ENCODE assay signal across 1 cellular context in the genomic region with DNA sequence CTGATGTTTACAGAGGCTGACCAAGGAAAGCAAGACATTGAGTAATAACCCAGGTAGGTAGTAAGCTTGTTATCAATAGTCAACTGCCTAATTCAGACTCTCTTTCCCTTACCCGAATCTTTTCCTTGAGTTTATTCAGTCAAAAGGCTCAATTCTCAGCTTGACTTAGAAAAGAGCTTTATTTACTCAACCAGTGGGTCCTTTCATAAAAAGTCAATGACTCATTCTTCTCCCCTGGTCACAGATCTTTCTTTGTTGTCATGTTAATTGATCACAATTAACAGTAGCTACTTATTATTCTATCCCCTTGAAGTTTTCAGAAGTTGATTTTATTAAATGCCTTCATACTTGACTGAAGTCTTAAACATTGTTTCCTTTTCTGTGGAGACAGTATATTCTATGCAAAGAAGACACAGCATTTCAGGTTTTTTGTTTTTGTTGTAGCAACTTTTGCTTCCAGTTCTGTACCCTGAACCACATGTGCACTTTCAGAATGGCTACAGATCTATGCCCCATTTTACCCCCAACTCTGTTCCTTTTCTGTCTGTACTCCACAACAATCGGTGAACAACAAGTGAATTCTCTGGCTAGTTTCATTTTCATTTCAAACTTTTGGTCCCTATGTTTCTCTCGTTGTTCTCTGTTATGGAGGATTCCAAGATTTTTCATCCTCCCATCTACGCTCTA.
TF ChIP-seq lines count a peak whose summit lies in the region.

No MANE protein-coding gene starts in this region.

TF ChIP-seq in IMR-90, 13 proteins besides CTCF, POLR2A, EP300 and RAD21 (continued from another document):
- TF ChIP-seq, protein P1, sequence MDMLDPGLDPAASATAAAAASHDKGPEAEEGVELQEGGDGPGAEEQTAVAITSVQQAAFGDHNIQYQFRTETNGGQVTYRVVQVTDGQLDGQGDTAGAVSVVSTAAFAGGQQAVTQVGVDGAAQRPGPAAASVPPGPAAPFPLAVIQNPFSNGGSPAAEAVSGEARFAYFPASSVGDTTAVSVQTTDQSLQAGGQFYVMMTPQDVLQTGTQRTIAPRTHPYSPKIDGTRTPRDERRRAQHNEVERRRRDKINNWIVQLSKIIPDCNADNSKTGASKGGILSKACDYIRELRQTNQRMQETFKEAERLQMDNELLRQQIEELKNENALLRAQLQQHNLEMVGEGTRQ (IDR thresholded peaks at IDR 0.05; ENCODE audit: low read depth, low read length): no peak
- TF ChIP-seq MAFK (IDR thresholded peaks at IDR 0.05; ENCODE audit: low read depth, low read length) (no peak), CHD1 (IDR thresholded peaks at IDR 0.05; ENCODE audit: low read depth, low read length) (no peak), RFX5 (IDR thresholded peaks at IDR 0.05; ENCODE audit: low read depth, low read length) (no peak), MXI1 (IDR thresholded peaks at IDR 0.05; ENCODE audit: borderline replicate concordance, low read depth, low read length) (no peak), SMC3 (IDR thresholded peaks at IDR 0.05; ENCODE audit: low read depth, low read length) (no peak), NFE2L2 (IDR thresholded peaks at IDR 0.05; ENCODE audit: low read depth, low read length) (no peak)
- TF ChIP-seq, protein P2, sequence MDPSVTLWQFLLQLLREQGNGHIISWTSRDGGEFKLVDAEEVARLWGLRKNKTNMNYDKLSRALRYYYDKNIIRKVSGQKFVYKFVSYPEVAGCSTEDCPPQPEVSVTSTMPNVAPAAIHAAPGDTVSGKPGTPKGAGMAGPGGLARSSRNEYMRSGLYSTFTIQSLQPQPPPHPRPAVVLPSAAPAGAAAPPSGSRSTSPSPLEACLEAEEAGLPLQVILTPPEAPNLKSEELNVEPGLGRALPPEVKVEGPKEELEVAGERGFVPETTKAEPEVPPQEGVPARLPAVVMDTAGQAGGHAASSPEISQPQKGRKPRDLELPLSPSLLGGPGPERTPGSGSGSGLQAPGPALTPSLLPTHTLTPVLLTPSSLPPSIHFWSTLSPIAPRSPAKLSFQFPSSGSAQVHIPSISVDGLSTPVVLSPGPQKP (IDR thresholded peaks at IDR 0.05; ENCODE audit: borderline replicate concordance, low read depth, low read length): no peak
